Comparison of ENCODE assay signal across 1 cellular context in the genomic region with DNA sequence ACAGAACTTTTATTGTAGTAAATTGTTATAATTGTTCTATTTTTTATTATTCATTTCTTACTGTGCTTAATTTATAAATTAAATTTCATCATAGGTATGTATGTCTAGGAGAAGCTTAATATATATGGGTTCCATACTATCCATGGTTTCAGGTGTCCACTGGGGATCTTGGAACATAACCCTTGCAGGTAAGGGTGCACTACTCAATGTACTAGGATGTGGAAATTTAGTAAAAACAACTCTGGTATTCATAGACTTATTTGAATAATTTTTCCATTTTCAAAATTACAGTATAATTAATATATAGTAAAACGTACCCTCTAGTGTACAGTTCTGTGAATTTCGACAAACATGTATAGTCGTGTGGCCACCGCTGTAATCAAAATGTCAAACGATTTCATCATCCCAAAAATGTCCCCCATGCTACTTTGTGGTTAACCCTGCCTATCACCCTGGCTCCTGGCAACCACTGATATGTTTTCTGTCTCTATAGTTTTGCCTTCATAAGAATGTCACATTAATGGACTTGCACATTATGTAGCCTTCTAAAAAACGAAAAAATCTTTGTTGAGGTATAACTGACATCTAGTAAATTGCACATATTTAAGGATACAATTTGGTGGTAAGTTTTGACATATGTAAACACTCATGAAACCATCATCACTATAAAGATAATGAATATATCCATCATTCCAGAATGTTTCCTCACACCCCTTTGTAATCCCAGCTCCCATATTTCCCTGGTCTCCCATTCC.
TF ChIP-seq lines count a peak whose summit lies in the region.

No MANE protein-coding gene starts in this region.

TF ChIP-seq in K562, 482 proteins besides CTCF, POLR2A, EP300 and RAD21 (continued from another document):
- TF ChIP-seq ZBTB49 (CRISPR knock-in tag; IDR thresholded peaks at IDR 0.05; ENCODE audit: borderline replicate concordance) (no peak), ADNP (tag; IDR thresholded peaks at IDR 0.05) (peak; percentile 67), SIRT6 (IDR thresholded peaks at IDR 0.05; ENCODE audit: low read depth, low read length) (no peak), FOXO4 (CRISPR knock-in tag; IDR thresholded peaks at IDR 0.05) (no peak), POLR2B (IDR thresholded peaks at IDR 0.05; ENCODE audit: low read depth, partially characterized antibody) (no peak), MTF1 (CRISPR knock-in tag; IDR thresholded peaks at IDR 0.05; ENCODE audit: borderline replicate concordance) (no peak), ZNF444 (CRISPR knock-in tag; IDR thresholded peaks at IDR 0.05) (no peak), ZNF143 (CRISPR knock-in tag; IDR thresholded peaks at IDR 0.05) (no peak), CHD1 (IDR thresholded peaks at IDR 0.05; ENCODE audit: low read length) (no peak), RBM34 (IDR thresholded peaks at IDR 0.05; ENCODE audit: borderline replicate concordance, insufficient read depth, low read length) (no peak), ZNF354B (CRISPR knock-in tag; IDR thresholded peaks at IDR 0.05) (no peak), RFX7 (CRISPR knock-in tag; IDR thresholded peaks at IDR 0.05) (no peak), MIER1 (IDR thresholded peaks at IDR 0.05; ENCODE audit: low read depth) (no peak), PURB (CRISPR knock-in tag; IDR thresholded peaks at IDR 0.05; ENCODE audit: low read depth) (no peak), SIN3B (IDR thresholded peaks at IDR 0.05; ENCODE audit: low read depth) (no peak), GMEB1 (CRISPR knock-in tag; IDR thresholded peaks at IDR 0.05) (0 out of 2 replicates have a peak, but pooled peaks have one; percentile 8), ZNF57 (CRISPR knock-in tag; IDR thresholded peaks at IDR 0.05) (no peak), SOX6 (IDR thresholded peaks at IDR 0.05) (peak; percentile 93), PHF8 (IDR thresholded peaks at IDR 0.05; ENCODE audit: borderline replicate concordance, low read length) (no peak), GABPA (tag; conservative IDR thresholded peaks at IDR 0.05; ENCODE audit: low read depth) (peak; percentile 44; the same call in 1 of the 2 replicates), LEF1 (IDR thresholded peaks at IDR 0.05) (peak; percentile 95), STAT5A (IDR thresholded peaks at IDR 0.05; ENCODE audit: borderline replicate concordance, low read length) (peak; percentile 93), ZNF75A (CRISPR knock-in tag; IDR thresholded peaks at IDR 0.05) (0 out of 2 replicates have a peak, but pooled peaks have one; percentile 58), RBM15 (IDR thresholded peaks at IDR 0.05; ENCODE audit: insufficient read depth, low read length) (no peak)
- TF ChIP-seq, protein P1, sequence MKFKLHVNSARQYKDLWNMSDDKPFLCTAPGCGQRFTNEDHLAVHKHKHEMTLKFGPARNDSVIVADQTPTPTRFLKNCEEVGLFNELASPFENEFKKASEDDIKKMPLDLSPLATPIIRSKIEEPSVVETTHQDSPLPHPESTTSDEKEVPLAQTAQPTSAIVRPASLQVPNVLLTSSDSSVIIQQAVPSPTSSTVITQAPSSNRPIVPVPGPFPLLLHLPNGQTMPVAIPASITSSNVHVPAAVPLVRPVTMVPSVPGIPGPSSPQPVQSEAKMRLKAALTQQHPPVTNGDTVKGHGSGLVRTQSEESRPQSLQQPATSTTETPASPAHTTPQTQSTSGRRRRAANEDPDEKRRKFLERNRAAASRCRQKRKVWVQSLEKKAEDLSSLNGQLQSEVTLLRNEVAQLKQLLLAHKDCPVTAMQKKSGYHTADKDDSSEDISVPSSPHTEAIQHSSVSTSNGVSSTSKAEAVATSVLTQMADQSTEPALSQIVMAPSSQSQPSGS (CRISPR knock-in tag; IDR thresholded peaks at IDR 0.05): no peak
- TF ChIP-seq, protein P2, sequence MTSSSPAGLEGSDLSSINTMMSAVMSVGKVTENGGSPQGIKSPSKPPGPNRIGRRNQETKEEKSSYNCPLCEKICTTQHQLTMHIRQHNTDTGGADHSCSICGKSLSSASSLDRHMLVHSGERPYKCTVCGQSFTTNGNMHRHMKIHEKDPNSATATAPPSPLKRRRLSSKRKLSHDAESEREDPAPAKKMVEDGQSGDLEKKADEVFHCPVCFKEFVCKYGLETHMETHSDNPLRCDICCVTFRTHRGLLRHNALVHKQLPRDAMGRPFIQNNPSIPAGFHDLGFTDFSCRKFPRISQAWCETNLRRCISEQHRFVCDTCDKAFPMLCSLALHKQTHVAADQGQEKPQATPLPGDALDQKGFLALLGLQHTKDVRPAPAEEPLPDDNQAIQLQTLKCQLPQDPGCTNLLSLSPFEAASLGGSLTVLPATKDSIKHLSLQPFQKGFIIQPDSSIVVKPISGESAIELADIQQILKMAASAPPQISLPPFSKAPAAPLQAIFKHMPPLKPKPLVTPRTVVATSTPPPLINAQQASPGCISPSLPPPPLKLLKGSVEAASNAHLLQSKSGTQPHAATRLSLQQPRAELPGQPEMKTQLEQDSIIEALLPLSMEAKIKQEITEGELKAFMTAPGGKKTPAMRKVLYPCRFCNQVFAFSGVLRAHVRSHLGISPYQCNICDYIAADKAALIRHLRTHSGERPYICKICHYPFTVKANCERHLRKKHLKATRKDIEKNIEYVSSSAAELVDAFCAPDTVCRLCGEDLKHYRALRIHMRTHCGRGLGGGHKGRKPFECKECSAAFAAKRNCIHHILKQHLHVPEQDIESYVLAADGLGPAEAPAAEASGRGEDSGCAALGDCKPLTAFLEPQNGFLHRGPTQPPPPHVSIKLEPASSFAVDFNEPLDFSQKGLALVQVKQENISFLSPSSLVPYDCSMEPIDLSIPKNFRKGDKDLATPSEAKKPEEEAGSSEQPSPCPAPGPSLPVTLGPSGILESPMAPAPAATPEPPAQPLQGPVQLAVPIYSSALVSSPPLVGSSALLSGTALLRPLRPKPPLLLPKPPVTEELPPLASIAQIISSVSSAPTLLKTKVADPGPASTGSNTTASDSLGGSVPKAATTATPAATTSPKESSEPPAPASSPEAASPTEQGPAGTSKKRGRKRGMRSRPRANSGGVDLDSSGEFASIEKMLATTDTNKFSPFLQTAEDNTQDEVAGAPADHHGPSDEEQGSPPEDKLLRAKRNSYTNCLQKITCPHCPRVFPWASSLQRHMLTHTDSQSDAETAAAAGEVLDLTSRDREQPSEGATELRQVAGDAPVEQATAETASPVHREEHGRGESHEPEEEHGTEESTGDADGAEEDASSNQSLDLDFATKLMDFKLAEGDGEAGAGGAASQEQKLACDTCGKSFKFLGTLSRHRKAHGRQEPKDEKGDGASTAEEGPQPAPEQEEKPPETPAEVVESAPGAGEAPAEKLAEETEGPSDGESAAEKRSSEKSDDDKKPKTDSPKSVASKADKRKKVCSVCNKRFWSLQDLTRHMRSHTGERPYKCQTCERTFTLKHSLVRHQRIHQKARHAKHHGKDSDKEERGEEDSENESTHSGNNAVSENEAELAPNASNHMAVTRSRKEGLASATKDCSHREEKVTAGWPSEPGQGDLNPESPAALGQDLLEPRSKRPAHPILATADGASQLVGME (CRISPR knock-in tag; IDR thresholded peaks at IDR 0.05): no peak
- TF ChIP-seq, protein P3, sequence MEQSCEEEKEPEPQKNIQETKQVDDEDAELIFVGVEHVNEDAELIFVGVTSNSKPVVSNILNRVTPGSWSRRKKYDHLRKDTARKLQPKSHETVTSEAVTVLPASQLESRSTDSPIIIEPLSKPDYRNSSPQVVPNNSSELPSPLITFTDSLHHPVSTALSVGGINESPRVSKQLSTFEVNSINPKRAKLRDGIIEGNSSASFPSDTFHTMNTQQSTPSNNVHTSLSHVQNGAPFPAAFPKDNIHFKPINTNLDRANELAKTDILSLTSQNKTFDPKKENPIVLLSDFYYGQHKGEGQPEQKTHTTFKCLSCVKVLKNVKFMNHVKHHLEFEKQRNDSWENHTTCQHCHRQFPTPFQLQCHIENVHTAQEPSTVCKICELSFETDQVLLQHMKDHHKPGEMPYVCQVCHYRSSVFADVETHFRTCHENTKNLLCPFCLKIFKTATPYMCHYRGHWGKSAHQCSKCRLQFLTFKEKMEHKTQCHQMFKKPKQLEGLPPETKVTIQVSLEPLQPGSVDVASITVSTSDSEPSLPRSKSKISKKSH (CRISPR knock-in tag; IDR thresholded peaks at IDR 0.05): 0 out of 2 replicates have a peak, but pooled peaks have one; percentile 9
- TF ChIP-seq, protein P4, sequence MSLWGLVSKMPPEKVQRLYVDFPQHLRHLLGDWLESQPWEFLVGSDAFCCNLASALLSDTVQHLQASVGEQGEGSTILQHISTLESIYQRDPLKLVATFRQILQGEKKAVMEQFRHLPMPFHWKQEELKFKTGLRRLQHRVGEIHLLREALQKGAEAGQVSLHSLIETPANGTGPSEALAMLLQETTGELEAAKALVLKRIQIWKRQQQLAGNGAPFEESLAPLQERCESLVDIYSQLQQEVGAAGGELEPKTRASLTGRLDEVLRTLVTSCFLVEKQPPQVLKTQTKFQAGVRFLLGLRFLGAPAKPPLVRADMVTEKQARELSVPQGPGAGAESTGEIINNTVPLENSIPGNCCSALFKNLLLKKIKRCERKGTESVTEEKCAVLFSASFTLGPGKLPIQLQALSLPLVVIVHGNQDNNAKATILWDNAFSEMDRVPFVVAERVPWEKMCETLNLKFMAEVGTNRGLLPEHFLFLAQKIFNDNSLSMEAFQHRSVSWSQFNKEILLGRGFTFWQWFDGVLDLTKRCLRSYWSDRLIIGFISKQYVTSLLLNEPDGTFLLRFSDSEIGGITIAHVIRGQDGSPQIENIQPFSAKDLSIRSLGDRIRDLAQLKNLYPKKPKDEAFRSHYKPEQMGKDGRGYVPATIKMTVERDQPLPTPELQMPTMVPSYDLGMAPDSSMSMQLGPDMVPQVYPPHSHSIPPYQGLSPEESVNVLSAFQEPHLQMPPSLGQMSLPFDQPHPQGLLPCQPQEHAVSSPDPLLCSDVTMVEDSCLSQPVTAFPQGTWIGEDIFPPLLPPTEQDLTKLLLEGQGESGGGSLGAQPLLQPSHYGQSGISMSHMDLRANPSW (CRISPR knock-in tag; IDR thresholded peaks at IDR 0.05): no peak
- TF ChIP-seq, protein P5, sequence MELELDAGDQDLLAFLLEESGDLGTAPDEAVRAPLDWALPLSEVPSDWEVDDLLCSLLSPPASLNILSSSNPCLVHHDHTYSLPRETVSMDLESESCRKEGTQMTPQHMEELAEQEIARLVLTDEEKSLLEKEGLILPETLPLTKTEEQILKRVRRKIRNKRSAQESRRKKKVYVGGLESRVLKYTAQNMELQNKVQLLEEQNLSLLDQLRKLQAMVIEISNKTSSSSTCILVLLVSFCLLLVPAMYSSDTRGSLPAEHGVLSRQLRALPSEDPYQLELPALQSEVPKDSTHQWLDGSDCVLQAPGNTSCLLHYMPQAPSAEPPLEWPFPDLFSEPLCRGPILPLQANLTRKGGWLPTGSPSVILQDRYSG (tag; conservative IDR thresholded peaks at IDR 0.05; ENCODE audit: low read depth): no peak
TF ChIP-seq in K562: peak in this region for 127.
